Comparison of ENCODE assay signal across 8 cellular contexts in the genomic region with DNA sequence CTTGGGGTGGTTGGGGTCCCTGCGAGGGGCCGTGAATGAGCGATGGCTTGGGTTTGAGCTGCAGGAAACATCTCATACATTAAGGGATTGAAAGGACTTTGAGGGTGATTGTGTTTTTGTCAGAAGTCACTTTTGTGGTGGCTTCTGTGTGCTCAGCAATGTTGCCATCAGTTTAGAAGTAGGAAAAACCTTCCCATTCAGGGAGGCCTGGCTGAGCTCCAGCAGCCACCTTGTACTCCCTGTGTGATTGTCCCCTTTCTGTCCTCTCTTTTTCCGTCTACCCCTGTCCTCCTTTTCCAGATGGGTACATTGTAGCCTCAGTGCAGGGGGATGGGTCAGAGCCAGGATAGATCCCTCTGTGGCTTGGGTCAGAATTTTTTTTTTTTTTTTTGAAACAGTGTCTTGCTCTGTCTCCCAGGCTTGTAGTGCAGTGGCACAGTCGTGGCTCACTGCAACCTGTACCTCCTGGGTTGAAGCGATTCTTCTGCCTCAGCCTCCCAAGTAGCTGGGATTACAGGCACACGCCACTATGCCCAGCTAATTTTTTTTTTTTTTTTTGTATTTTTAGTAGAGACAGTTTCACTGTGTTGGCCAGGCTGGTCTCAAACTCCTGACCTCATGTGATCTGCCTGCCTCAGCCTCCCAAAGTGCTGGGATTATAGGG. TPM values are rescaled to one million over a fixed set of nuclear protein-coding genes. Genes with fewer than 3 reads are reported as not detected.
DNase-seq lines count a peak whose midpoint lies in the region; ATAC-seq and TF ChIP-seq lines count a peak whose summit lies in the region.
"Not testable (repeated sequence)": the region's sequence is repeated elsewhere in the genome, so short reads cannot be mapped to it uniquely, and the experiment has no call there.

No MANE protein-coding gene starts in this region.

- not testable (repeated sequence) for TF ChIP-seq EP300 in upper lobe of left lung (IDR thresholded peaks at IDR 0.05)

- in situ Hi-C loops in astrocyte of the spinal cord (cut with HindIII; ENCODE audit: low sequenced_read_pairs), result not testable (repeated sequence)

- H2AFZ ChIP-seq in MM.1S (ENCODE audit: low read length), result not testable (repeated sequence)

- 73% methylated on average over 7 of the region's 7 CpGs for WGBS in upper lobe of left lung, 2 donors

- not testable (repeated sequence) for H3K9me3 ChIP-seq in MM.1S (replicated peaks; ENCODE audit: insufficient read depth, low read length); lower lobe of right lung; upper lobe of left lung

- peak; percentile 24 for DNase-seq in DMS53 (lab: John Stamatoyannopoulos, UW)
- DNase-seq in MM.1S; WTC11 (ENCODE audit: low spot score); astrocyte of the spinal cord (ENCODE audit: low read depth, low spot score); lower lobe of right lung; progenitor cell of endocrine pancreas (ENCODE audit: low spot score, unreplicated experiment); upper lobe of left lung: not testable (repeated sequence)
- DNase-seq in erythroblast (lab: John Stamatoyannopoulos, UW), result peak; percentile 43 to 57

- not testable (repeated sequence) for H3K27me3 ChIP-seq in MM.1S (replicated peaks; ENCODE audit: insufficient read depth, low read length); lower lobe of right lung (ENCODE audit: low read depth); upper lobe of left lung

- peak overlapping the region; percentile 90 for H3K4me2 ChIP-seq in MM.1S (ENCODE audit: low read depth, low read length)

- H4K20me1 ChIP-seq in MM.1S (ENCODE audit: insufficient read depth, low read length), result not testable (repeated sequence)

- H3K4me3 ChIP-seq in MM.1S (ENCODE audit: low read length), result not testable (repeated sequence)
- H3K4me3 ChIP-seq in astrocyte of the spinal cord (ENCODE audit: low read depth, low read length) (peak overlapping the region; percentile 88), lower lobe of right lung (peak overlapping the region; percentile 72), upper lobe of left lung (peak overlapping the region in 3 of 4 donors; percentile 91 to 98 (median 94))

- H3K9ac ChIP-seq in MM.1S (ENCODE audit: low read length), result not testable (repeated sequence)

- POLR2A ChIA-PET in WTC11 (lab: Charles Lee), result interaction anchor here (0.9 kb wide), 1 partner anchor 10 kb away, joined by 4 read pairs; no protein-coding TSS in a partner anchor

- not testable (repeated sequence) for H3K27ac ChIP-seq in MM.1S (ENCODE audit: low read length)
- H3K27ac ChIP-seq in lower lobe of right lung (peak overlapping the region; percentile 25), upper lobe of left lung (peak overlapping the region in 1 of 4 donors; percentile 94)

- H3K4me1 Mint-ChIP-seq in WTC11, result not testable (repeated sequence)
- H3K4me1 Mint-ChIP-seq in progenitor cell of endocrine pancreas (ENCODE audit: low read depth), result peaks cover 19% of the 10 kb centered on the region

- H3K4me1 ChIP-seq in MM.1S (ENCODE audit: low read length), result not testable (repeated sequence)
- H3K4me1 ChIP-seq in lower lobe of right lung (peaks cover 20% of the 10 kb centered on the region), upper lobe of left lung (peaks cover 8 to 28% (median 19%) of the 10 kb centered on the region in 4 donors)

- not testable (repeated sequence) for TF ChIP-seq CTCF in MM.1S (IDR thresholded peaks at IDR 0.05; ENCODE audit: low read length); WTC11 (IDR thresholded peaks at IDR 0.05); astrocyte of the spinal cord (IDR thresholded peaks at IDR 0.05; ENCODE audit: low read depth, low read length); lower lobe of right lung (IDR thresholded peaks at IDR 0.05); progenitor cell of endocrine pancreas (IDR thresholded peaks at IDR 0.05; ENCODE audit: unreplicated experiment); upper lobe of left lung (IDR thresholded peaks at IDR 0.05)

- not testable (repeated sequence) for H3K36me3 ChIP-seq in MM.1S (replicated peaks; ENCODE audit: insufficient read depth, low read length)
- H3K36me3 ChIP-seq in lower lobe of right lung (peaks cover 25% of the 10 kb centered on the region), upper lobe of left lung (peaks cover 5 to 25% (median 15%) of the 10 kb centered on the region in 4 donors)

- H3K27me3 Mint-ChIP-seq in WTC11 (ENCODE audit: low read depth); progenitor cell of endocrine pancreas: not testable (repeated sequence)

- H3K27ac Mint-ChIP-seq in WTC11, result peak overlapping the region; percentile 26
- peak overlapping the region; percentile 99 for H3K27ac Mint-ChIP-seq in progenitor cell of endocrine pancreas

- intact Hi-C loops in lower lobe of right lung (cut with DNase I), result not testable (repeated sequence)

- not testable (repeated sequence) for H3K9me2 ChIP-seq in MM.1S (replicated peaks; ENCODE audit: insufficient read depth, low read length)

- peaks cover 50% of the 10 kb centered on the region for H3K79me2 ChIP-seq in MM.1S (ENCODE audit: low read length)

- H3F3A ChIP-seq in MM.1S (ENCODE audit: insufficient read depth, low read length), result not testable (repeated sequence)

- CTCF ChIA-PET in WTC11 (lab: Charles Lee), result interaction anchor here (0.7 to 1.4 kb wide), 2 partner anchors 31 to 102 kb away, joined by 3 read pairs; partner anchors contain the start of gene PTOV1

- not testable (repeated sequence) for ATAC-seq in WTC11; lower lobe of right lung; upper lobe of left lung (ENCODE audit: low FRiP score in 2 of 2)

- H3K36me3 Mint-ChIP-seq in WTC11, result peaks cover 12% of the 10 kb centered on the region
- H3K36me3 Mint-ChIP-seq in progenitor cell of endocrine pancreas (ENCODE audit: insufficient read depth), result not testable (repeated sequence)

- not testable (repeated sequence) for H3K9me3 Mint-ChIP-seq in WTC11; progenitor cell of endocrine pancreas (ENCODE audit: low read depth)

- H3K4me3 Mint-ChIP-seq in WTC11, result peak overlapping the region; percentile 99
- H3K4me3 Mint-ChIP-seq in progenitor cell of endocrine pancreas (ENCODE audit: low read depth), result peak overlapping the region; percentile 99

- not testable (repeated sequence) for TF ChIP-seq POLR2A in erythroblast (IDR thresholded peaks at IDR 0.05; ENCODE audit: low read length); upper lobe of left lung (IDR thresholded peaks at IDR 0.05)

RNA-seq across cellular contexts. Expression of gene MED25, which starts 1.5 kb away (rescaled TPM):
- total RNA-seq in WTC11 (2021), result 80.2 to 81.2 TPM (median 81.2 TPM) in 3 replicates
- total RNA-seq in lower lobe of right lung, result 65.8 TPM
- total RNA-seq in progenitor cell of endocrine pancreas, result 136 and 141 TPM in 2 replicates
- 100 to 1,000 TPM in 1 of 6 donors, 10 to 100 TPM in 5; 41.7 to 110 (median 61.2) TPM for total RNA-seq in upper lobe of left lung

RNA-seq across cellular contexts. Expression of gene FUZ, which starts 6.5 kb away (rescaled TPM):
- total RNA-seq in WTC11 (2021) (35.1 to 36.3 TPM (median 35.7 TPM) in 3 replicates), lower lobe of right lung (24.0 TPM), progenitor cell of endocrine pancreas (37.8 and 40.0 TPM in 2 replicates), upper lobe of left lung (10 to 100 TPM; 17.3 to 43.0 (median 22.3) TPM)

RNA-seq across cellular contexts. Expression of gene PTOV1, which starts 31.4 kb away (rescaled TPM):
- total RNA-seq in WTC11 (2021) (296 to 316 TPM (median 306 TPM) in 3 replicates), lower lobe of right lung (124 TPM), progenitor cell of endocrine pancreas (518 and 564 TPM in 2 replicates), upper lobe of left lung (100 to 1,000 TPM in 3 of 6 donors, 10 to 100 TPM in 3; 60.2 to 136 (median 106) TPM)

RNA-seq across cellular contexts. Expression of gene PNKP, which starts 47.8 kb away (rescaled TPM):
- 133 to 146 TPM (median 142 TPM) in 3 replicates for total RNA-seq in WTC11 (2021)
- 78.0 TPM for total RNA-seq in lower lobe of right lung
- total RNA-seq in progenitor cell of endocrine pancreas, result 137 and 144 TPM in 2 replicates
- total RNA-seq in upper lobe of left lung, result 100 to 1,000 TPM in 2 of 6 donors, 10 to 100 TPM in 4; 47.6 to 321 (median 88.6) TPM

RNA-seq across cellular contexts. Expression of gene AP2A1, which starts 52.8 kb away (rescaled TPM):
- total RNA-seq in WTC11 (2021) (119 to 127 TPM (median 120 TPM) in 3 replicates), lower lobe of right lung (67.6 TPM), progenitor cell of endocrine pancreas (76.0 and 76.3 TPM in 2 replicates), upper lobe of left lung (100 to 1,000 TPM in 1 of 6 donors, 10 to 100 TPM in 5; 46.0 to 113 (median 77.6) TPM)
